Comparison of ENCODE assay signal across 20 cellular contexts in the genomic region with DNA sequence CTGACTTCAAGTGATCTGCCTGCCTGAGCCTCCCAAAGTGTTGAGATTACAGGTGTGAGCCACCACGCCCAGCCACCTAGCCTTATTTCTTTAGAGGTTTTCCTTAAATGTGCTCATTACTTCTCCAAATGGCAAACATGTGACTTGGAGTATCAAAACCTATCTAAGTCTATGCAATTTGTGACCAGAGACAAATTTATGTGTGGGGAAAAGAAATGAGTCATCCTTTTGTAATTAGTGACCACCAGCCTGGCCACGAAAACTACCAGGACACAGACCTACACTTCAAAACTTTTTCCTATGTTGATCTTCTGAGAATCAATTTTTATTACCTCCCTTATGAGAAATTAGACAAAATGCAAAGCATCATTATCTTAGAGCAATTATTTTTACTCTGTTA.
DNase-seq lines count a peak whose midpoint lies in the region; ATAC-seq, FAIRE-seq and TF ChIP-seq lines count a peak whose summit lies in the region.
"Had no signal": no experiment of that assay in that cellular context is flagged by ENCODE, and none has a peak within 500 bp of the region (broad histone marks: within the 10 kb centered on the region; RNA-seq: fewer than 3 reads in every experiment).

No MANE protein-coding gene starts in this region.

- DNase-seq in A549 (ENCODE audit: low read depth in 1 of 2, low spot score in 1 of 2) (no peak), HT1080 (ENCODE audit: low read depth) (peak; percentile 41), RCC 7860 (ENCODE audit: low spot score) (peak; percentile 8), fibroblast of mammary gland (ENCODE audit: low read depth) (peak; percentile 8), foreskin melanocyte (no peak), NCI-H146 treated with DMSO at 0.1 percent for 48 hours (lab: John Stamatoyannopoulos, UW; ENCODE audit: unreplicated experiment) (no peak), transverse colon (no peak)
- DNase-seq: 8988T; ACHN; Caco-2; CD4-positive, alpha-beta T cell; DMS79; H9; KG1 had no signal

- TF ChIP-seq POLR2A in A549 (IDR thresholded peaks at IDR 0.05; ENCODE audit: low read length) (no peak), transverse colon (IDR thresholded peaks at IDR 0.05) (no peak)

- TF ChIP-seq CTCF in A549 (IDR thresholded peaks at IDR 0.05) (no peak), fibroblast of mammary gland (conservative IDR thresholded peaks at IDR 0.05; ENCODE audit: control insufficient read depth, insufficient read depth, low read depth, low read length) (no peak), transverse colon (IDR thresholded peaks at IDR 0.05) (no peak)

- H3K27ac ChIP-seq in A549 (no peak overlapping the region), transverse colon (no peak overlapping the region)
- H3K27ac ChIP-seq: C4-2B had no signal

- H3K36me3 ChIP-seq in transverse colon: no peaks in the 10 kb centered on the region

- WGBS in A549 (ENCODE audit: missing lambda C conversion rate): 84% methylated on average over 2 of the region's 2 CpGs
- WGBS in transverse colon (ENCODE audit: low coverage in 1 of 2), 2 donors: 79 to 90% methylated on average over 2 of the region's 2 CpGs

- H3K4me3 ChIP-seq in A549: no peak overlapping the region
- H3K4me3 ChIP-seq in fibroblast of mammary gland (ENCODE audit: control insufficient read depth, low read depth, low read length): no peak overlapping the region
- H3K4me3 ChIP-seq in transverse colon: no peak overlapping the region

- no peak overlapping the region for H3K4me2 ChIP-seq in A549

- POLR2A ChIA-PET in A549 (lab: Yijun Ruan, JAX): no interaction called here

- TF ChIP-seq RAD21 in A549 (conservative IDR thresholded peaks at IDR 0.05 in 1 of 2, IDR thresholded peaks at IDR 0.05 in 1 of 2): no peak

- intact Hi-C loops in transverse colon (cut with DNase I; ENCODE audit: low total_unique reads): no loop called here

- ATAC-seq in A549 (no peak), GM21515 (IDR thresholded peaks at IDR 0.05; ENCODE audit: unreplicated experiment) (no peak)

- no peaks in the 10 kb centered on the region for H3K27me3 ChIP-seq in transverse colon

- H3K4me1 ChIP-seq in A549: peaks cover 12% of the 10 kb centered on the region
- no peaks in the 10 kb centered on the region for H3K4me1 ChIP-seq in transverse colon

- no peak for TF ChIP-seq EP300 in A549 (IDR thresholded peaks at IDR 0.05)
- TF ChIP-seq EP300 in transverse colon (IDR thresholded peaks at IDR 0.05; ENCODE audit: low read depth): no peak

- in situ Hi-C loops in transverse colon (cut with MboI; ENCODE audit: low pct_ligation_motif_present in 1 of 4, low pct_unique_long_range_greater_than_20kb in 1 of 4, low sequenced_read_pairs in 3 of 4): no loop called here

- no peak for FAIRE-seq in A549 (lab: Jason Lieb, UNC)
- FAIRE-seq in RCC 7860 (lab: Jason Lieb, UNC): no peak
- FAIRE-seq: D721Med, GM12892, GM18507, H1 had no signal

- CTCF ChIA-PET in A549 (lab: Yijun Ruan, JAX): interaction anchor here (1.2 kb wide), 1 partner anchor 26 kb away, joined by 3 read pairs; no protein-coding TSS in a partner anchor

- H3K9me3 ChIP-seq in A549 (no peaks in the 10 kb centered on the region), transverse colon (no peaks in the 10 kb centered on the region)
- H3K9me3 ChIP-seq: Caco-2 had no signal

TF ChIP-seq in A549, 52 proteins besides CTCF, POLR2A, EP300 and RAD21:
- TF ChIP-seq FOSL2 (IDR thresholded peaks at IDR 0.05) (no peak), FOSL2 (CRISPR knock-in tag; IDR thresholded peaks at IDR 0.05) (peak; percentile 12; the same call in 1 of the 2 replicates), POLR2AphosphoS2 (conservative IDR thresholded peaks at IDR 0.05; ENCODE audit: low read length) (no peak)

Comparison
In these comparisons a context has a peak if more than half of its experiments do, and no peak if none do; other contexts are left out.
1. DNase-seq: peak in HT1080 (single experiment), RCC 7860 (single experiment) and fibroblast of mammary gland (single experiment); none in A549 (0 of 2), foreskin melanocyte (single experiment), NCI-H146 treated with DMSO at 0.1 percent for 48 hours (single experiment) and transverse colon (single experiment).